8 cellular contexts compared by ENCODE assay signal in genomic region chr13:105410602-105411001, GRCh38. TPM values are rescaled to one million over a fixed set of nuclear protein-coding genes. Genes with fewer than 3 reads are reported as not detected.
DNase-seq lines count a peak whose midpoint lies in the region; ATAC-seq, FAIRE-seq and TF ChIP-seq lines count a peak whose summit lies in the region.

No MANE protein-coding gene starts in this region.

- no peak overlapping the region for H3K9ac ChIP-seq in H9 (ENCODE audit: extremely low read depth, insufficient read length, low read length)

- no peak overlapping the region for H3T11ph ChIP-seq in H9 (ENCODE audit: low read length)

- no peak overlapping the region for H3K18ac ChIP-seq in H9 (ENCODE audit: insufficient read length, low read depth, low read length)

- ATAC-seq in WTC11 (peak; percentile 73), HG03097 (IDR thresholded peaks at IDR 0.05; ENCODE audit: low FRiP score, unreplicated experiment) (no peak), HG02610 (IDR thresholded peaks at IDR 0.05; ENCODE audit: unreplicated experiment) (no peak)

- H3K23me2 ChIP-seq in H9 (ENCODE audit: insufficient read length, low read depth, low read length, poor library complexity, severe bottlenecking): no peaks in the 10 kb centered on the region

- no peak overlapping the region for H3K27ac Mint-ChIP-seq in H9
- H3K27ac Mint-ChIP-seq in WTC11: no peak overlapping the region

- H3K36me3 Mint-ChIP-seq in H9 (ENCODE audit: insufficient read depth in 1 of 3, low read depth in 3 of 3): no peaks in the 10 kb centered on the region
- H3K36me3 Mint-ChIP-seq in WTC11: no peaks in the 10 kb centered on the region

- no peak overlapping the region for H3K27ac ChIP-seq in H9 (ENCODE audit: insufficient read length, low read depth, low read length)

- no peaks in the 10 kb centered on the region for H3K4me1 ChIP-seq in H9 (ENCODE audit: insufficient read depth, low read length)

- H4K5ac ChIP-seq in H9 (ENCODE audit: insufficient read length, low read depth, low read length): no peak overlapping the region

- no peaks in the 10 kb centered on the region for H3K27me3 Mint-ChIP-seq in H9 (ENCODE audit: low read depth)
- no peaks in the 10 kb centered on the region for H3K27me3 Mint-ChIP-seq in WTC11 (ENCODE audit: low read depth)

- no peaks in the 10 kb centered on the region for H4K20me1 ChIP-seq in H9 (ENCODE audit: control insufficient read depth, insufficient read depth, insufficient read length)

- H3K23ac ChIP-seq in H9 (ENCODE audit: insufficient read length, low read depth, low read length): no peak overlapping the region

- no peak overlapping the region for H2BK20ac ChIP-seq in H9 (ENCODE audit: low read depth, low read length, poor library complexity, severe bottlenecking)

- FAIRE-seq in GM19239 (lab: Jason Lieb, UNC): no peak

- H2AFZ ChIP-seq in H9 (ENCODE audit: low read length): no peak overlapping the region

- no peak overlapping the region for H3K56ac ChIP-seq in H9 (ENCODE audit: insufficient read length, low read depth, low read length)

- TF ChIP-seq CTCF in H9 (conservative IDR thresholded peaks at IDR 0.05) (peak; percentile 91), WTC11 (IDR thresholded peaks at IDR 0.05) (peak; percentile 82)

- no peaks in the 10 kb centered on the region for H3K27me3 ChIP-seq in H9 (ENCODE audit: insufficient read depth, low read length)

- POLR2A ChIA-PET in WTC11 (lab: Charles Lee): interaction anchor here (0.6 kb wide), 1 partner anchor 1239 kb away, joined by 3 read pairs; no protein-coding TSS in a partner anchor

- H2BK5ac ChIP-seq in H9 (ENCODE audit: insufficient read length, low read length): no peak overlapping the region

- CTCF ChIA-PET in WTC11 (lab: Charles Lee): interaction anchor here (0.6 to 1.9 kb wide), 43 partner anchors 8 to 1792 kb away, joined by 3 to 12 read pairs (median 3); no protein-coding TSS in a partner anchor

- no peak overlapping the region for H2BK15ac ChIP-seq in H9 (ENCODE audit: low read depth, low read length)

- H3K79me2 ChIP-seq in H9 (ENCODE audit: insufficient read depth, low read length): no peaks in the 10 kb centered on the region

- DNase-seq in A172 (ENCODE audit: low spot score) (peak; percentile 25), H9 (peak; percentile 71), WTC11 (ENCODE audit: low spot score) (peak; percentile 83), fibroblast of gingiva (ENCODE audit: low read depth) (peak; percentile 12), nucleus accumbens (lab: John Stamatoyannopoulos, UW) (peak in 50 of 56 donors; percentile 0 to 85 (median 30)), GM19239 (ENCODE audit: insufficient read length, low spot score) (no peak)

- H4K91ac ChIP-seq in H9 (ENCODE audit: insufficient read length, low read depth, low read length): no peak overlapping the region

- H3K4me2 ChIP-seq in H9 (ENCODE audit: insufficient read depth, insufficient read length, low read length): no peak overlapping the region

- no peak overlapping the region for H3K14ac ChIP-seq in H9 (ENCODE audit: insufficient read depth, low read length)

- no peak overlapping the region for H3K4me3 Mint-ChIP-seq in H9
- no peak overlapping the region for H3K4me3 Mint-ChIP-seq in WTC11

- H3K79me1 ChIP-seq in H9 (ENCODE audit: insufficient read depth, low read depth, low read length, poor library complexity, severe bottlenecking): no peaks in the 10 kb centered on the region

- no peak overlapping the region for H2BK120ac ChIP-seq in H9 (ENCODE audit: low read depth, low read length, poor library complexity, severe bottlenecking)

- H2AK5ac ChIP-seq in H9 (ENCODE audit: insufficient read length, low read length): no peak overlapping the region

- H2BK12ac ChIP-seq in H9 (ENCODE audit: insufficient read length, low read depth, low read length): no peak overlapping the region

- H3K4me1 Mint-ChIP-seq in H9 (no peaks in the 10 kb centered on the region), WTC11 (no peaks in the 10 kb centered on the region)

- no peaks in the 10 kb centered on the region for H3K9me3 ChIP-seq in H9 (ENCODE audit: control insufficient read depth, low read depth, low read length)

- H3K4ac ChIP-seq in H9 (ENCODE audit: low read depth, low read length): no peak overlapping the region

- no peak overlapping the region for H4K8ac ChIP-seq in H9 (replicated peaks; ENCODE audit: insufficient read length, low read depth, low read length)

- no CpG with 5 or more reads among the region's 11 CpGs for WGBS in H9 (ENCODE audit: extremely low coverage, insufficient read length, low lambda C conversion rate)

- H3K9me3 Mint-ChIP-seq in H9 (no peaks in the 10 kb centered on the region; a peak in 2 of 5 replicates), WTC11 (peaks cover 3% of the 10 kb centered on the region; the same call in 1 of the 2 replicates)

TF ChIP-seq in WTC11, 78 proteins besides CTCF, POLR2A, EP300 and RAD21 (continues in another document):
- no peak for TF ChIP-seq FOXP4 (CRISPR knock-in tag; IDR thresholded peaks at IDR 0.05)
- no peak for TF ChIP-seq TP53 (CRISPR knock-in tag; IDR thresholded peaks at IDR 0.05)
- no peak for TF ChIP-seq MYBL2 (CRISPR knock-in tag; IDR thresholded peaks at IDR 0.05)
- no peak for TF ChIP-seq NR1H2 (CRISPR knock-in tag; IDR thresholded peaks at IDR 0.05)
- TF ChIP-seq ETV6 (CRISPR knock-in tag; IDR thresholded peaks at IDR 0.05): no peak
- TF ChIP-seq ZNF416 (CRISPR knock-in tag; IDR thresholded peaks at IDR 0.05): no peak
- no peak for TF ChIP-seq FOXP1 (CRISPR knock-in tag; IDR thresholded peaks at IDR 0.05; ENCODE audit: borderline replicate concordance)
- no peak for TF ChIP-seq RELA (CRISPR knock-in tag; IDR thresholded peaks at IDR 0.05; ENCODE audit: borderline replicate concordance)
- TF ChIP-seq OVOL2 (CRISPR knock-in tag; IDR thresholded peaks at IDR 0.05; ENCODE audit: borderline replicate concordance): no peak
- no peak for TF ChIP-seq MLX (CRISPR knock-in tag; IDR thresholded peaks at IDR 0.05)
- TF ChIP-seq TEAD4 (CRISPR knock-in tag; IDR thresholded peaks at IDR 0.05): no peak
- TF ChIP-seq SMAD3 (CRISPR knock-in tag; IDR thresholded peaks at IDR 0.05; ENCODE audit: borderline replicate concordance): no peak
- TF ChIP-seq TCF7 (CRISPR knock-in tag; IDR thresholded peaks at IDR 0.05; ENCODE audit: low read depth): no peak
- TF ChIP-seq ZNF232 (CRISPR knock-in tag; IDR thresholded peaks at IDR 0.05): no peak
- no peak for TF ChIP-seq USF2 (CRISPR knock-in tag; IDR thresholded peaks at IDR 0.05)
- TF ChIP-seq HMGXB4 (CRISPR knock-in tag; IDR thresholded peaks at IDR 0.05): no peak
- no peak for TF ChIP-seq ZBTB21 (CRISPR knock-in tag; IDR thresholded peaks at IDR 0.05; ENCODE audit: borderline replicate concordance)

RNA-seq across cellular contexts. Expression of gene DAOA, which starts 55.2 kb away (rescaled TPM):
- not detected in 2 replicates for total RNA-seq in A172 (2014; rRNA removed; shearing (Covaris generic))
- total RNA-seq in H9 (2021): not detected in 2 replicates
- not detected in 3 replicates for total RNA-seq in WTC11 (2021)
